ENCODE assay signal across 7 cellular contexts in the genomic region with DNA sequence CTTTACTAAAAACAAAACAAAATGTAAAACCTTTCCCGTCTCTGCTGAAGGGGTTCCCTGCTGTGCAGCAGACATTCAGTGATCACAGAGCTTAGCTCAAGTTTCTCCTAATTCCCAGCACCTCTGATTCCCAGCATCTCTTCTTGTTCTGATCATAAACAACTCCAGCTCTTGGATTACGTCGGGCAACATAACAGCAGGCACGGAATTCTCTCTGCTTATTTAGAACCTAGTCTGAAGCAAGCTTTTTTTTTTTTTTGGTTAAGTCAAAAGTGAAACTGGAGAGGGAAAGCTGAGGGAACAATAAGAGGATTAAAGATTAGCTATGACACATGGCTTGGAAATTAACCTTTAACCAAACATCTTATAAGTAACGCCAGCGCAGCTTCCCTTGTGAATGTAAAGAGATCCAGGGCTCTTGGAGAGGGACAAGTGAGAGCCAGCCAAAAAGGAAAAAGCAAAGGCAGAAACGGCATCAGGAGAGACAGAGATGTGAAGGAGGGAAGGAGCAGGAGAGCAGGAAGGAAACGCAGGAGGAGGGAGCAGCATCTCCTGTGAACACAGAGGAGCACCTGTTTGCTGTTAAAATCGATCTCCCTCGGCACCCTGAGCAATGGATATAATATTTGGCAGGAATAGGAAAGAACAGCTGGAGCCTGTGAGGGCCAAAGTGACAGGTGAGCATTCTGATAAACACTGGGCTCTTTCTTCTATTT. TPM values are rescaled to one million over a fixed set of nuclear protein-coding genes. Genes with fewer than 3 reads are reported as not detected.
DNase-seq lines count a peak whose midpoint lies in the region; ATAC-seq and TF ChIP-seq lines count a peak whose summit lies in the region.

A gene with protein sequence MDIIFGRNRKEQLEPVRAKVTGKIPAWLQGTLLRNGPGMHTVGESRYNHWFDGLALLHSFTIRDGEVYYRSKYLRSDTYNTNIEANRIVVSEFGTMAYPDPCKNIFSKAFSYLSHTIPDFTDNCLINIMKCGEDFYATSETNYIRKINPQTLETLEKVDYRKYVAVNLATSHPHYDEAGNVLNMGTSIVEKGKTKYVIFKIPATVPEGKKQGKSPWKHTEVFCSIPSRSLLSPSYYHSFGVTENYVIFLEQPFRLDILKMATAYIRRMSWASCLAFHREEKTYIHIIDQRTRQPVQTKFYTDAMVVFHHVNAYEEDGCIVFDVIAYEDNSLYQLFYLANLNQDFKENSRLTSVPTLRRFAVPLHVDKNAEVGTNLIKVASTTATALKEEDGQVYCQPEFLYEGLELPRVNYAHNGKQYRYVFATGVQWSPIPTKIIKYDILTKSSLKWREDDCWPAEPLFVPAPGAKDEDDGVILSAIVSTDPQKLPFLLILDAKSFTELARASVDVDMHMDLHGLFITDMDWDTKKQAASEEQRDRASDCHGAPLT (plus strand): TSS at position 394 of the 716 bp plus-strand sequence. CDS start 220 bp downstream, at position 614.

- H3K27ac ChIP-seq in coronary artery: peak within 1 kb of the TSS in 1 of 2 donors; percentile 14

- CTCF ChIA-PET in T-cell (lab: Charles Lee): interaction anchor here in 1 of 2 donors (0.7 kb wide), 1 partner anchor 1393 kb away, joined by 3 read pairs; no protein-coding TSS in a partner anchor
- CTCF ChIA-PET in activated CD8-positive, alpha-beta memory T cell treated with anti-CD3 and anti-CD28 coated beads, Interleukin-2, amount 10 ng/mL, durations not matched to agents 7 days and 5 days (lab: Charles Lee): interaction anchor here (1.4 kb wide), 1 partner anchor 33 kb away, joined by 3 read pairs; no protein-coding TSS in a partner anchor

- H3K4me1 Mint-ChIP-seq in T-cell: peaks cover 5 to 11% (median 8%) of the 10 kb centered on the region in 3 donors
- peaks cover 3% of the 10 kb centered on the region for H3K4me1 Mint-ChIP-seq in activated CD8-positive, alpha-beta memory T cell treated with anti-CD3 and anti-CD28 coated beads, Interleukin-2, amount 10 ng/mL, durations not matched to agents 7 days and 5 days

- ATAC-seq in GM19395 (IDR thresholded peaks at IDR 0.05; ENCODE audit: unreplicated experiment) (peak; percentile 57), T-cell (replicated peaks in 1 of 4) (no peak), HG02981 (IDR thresholded peaks at IDR 0.05; ENCODE audit: unreplicated experiment) (no peak)
- no peak for ATAC-seq in activated CD8-positive, alpha-beta memory T cell treated with anti-CD3 and anti-CD28 coated beads, Interleukin-2, amount 10 ng/mL, durations not matched to agents 7 days and 5 days

- no peak for TF ChIP-seq CTCF in coronary artery (IDR thresholded peaks at IDR 0.05)

- H3K4me3 ChIP-seq in coronary artery: peak within 1 kb of the TSS; percentile 32

- peak; percentile 90 for DNase-seq in NCI-H2107 treated with DMSO at 0.1 percent for 48 hours (lab: John Stamatoyannopoulos, UW; ENCODE audit: unreplicated experiment)
- no peak for DNase-seq in coronary artery (ENCODE audit: low spot score)
- DNase-seq in midbrain (lab: John Stamatoyannopoulos, UW): peak; percentile 33
- DNase-seq in T-cell: no peak
- DNase-seq in activated CD8-positive, alpha-beta memory T cell treated with anti-CD3 and anti-CD28 coated beads, Interleukin-2, amount 10 ng/mL, durations not matched to agents 7 days and 5 days: no peak

- H3K9me3 Mint-ChIP-seq in T-cell: no peaks in the 10 kb centered on the region
- no peaks in the 10 kb centered on the region for H3K9me3 Mint-ChIP-seq in activated CD8-positive, alpha-beta memory T cell treated with anti-CD3 and anti-CD28 coated beads, Interleukin-2, amount 10 ng/mL, durations not matched to agents 7 days and 5 days (ENCODE audit: low read depth)

- H3K27me3 Mint-ChIP-seq in T-cell: peaks cover 0 to 3% of the 10 kb centered on the region in 2 donors
- H3K27me3 Mint-ChIP-seq in activated CD8-positive, alpha-beta memory T cell treated with anti-CD3 and anti-CD28 coated beads, Interleukin-2, amount 10 ng/mL, durations not matched to agents 7 days and 5 days: peaks cover 4% of the 10 kb centered on the region

- peak within 1 kb of the TSS in 1 of 3 donors; percentile 35 for H3K4me3 Mint-ChIP-seq in T-cell
- H3K4me3 Mint-ChIP-seq in activated CD8-positive, alpha-beta memory T cell treated with anti-CD3 and anti-CD28 coated beads, Interleukin-2, amount 10 ng/mL, durations not matched to agents 7 days and 5 days: no peak within 1 kb of the TSS

- no peaks in the 10 kb centered on the region for H3K36me3 Mint-ChIP-seq in T-cell
- H3K36me3 Mint-ChIP-seq in activated CD8-positive, alpha-beta memory T cell treated with anti-CD3 and anti-CD28 coated beads, Interleukin-2, amount 10 ng/mL, durations not matched to agents 7 days and 5 days: no peaks in the 10 kb centered on the region

- POLR2A ChIA-PET in T-cell (lab: Charles Lee): interaction anchor here in 1 of 2 donors (0.6 kb wide), 1 partner anchor 8 kb away, joined by 5 read pairs; no protein-coding TSS in a partner anchor

- no peak within 1 kb of the TSS for H3K27ac Mint-ChIP-seq in T-cell
- H3K27ac Mint-ChIP-seq in activated CD8-positive, alpha-beta memory T cell treated with anti-CD3 and anti-CD28 coated beads, Interleukin-2, amount 10 ng/mL, durations not matched to agents 7 days and 5 days: no peak within 1 kb of the TSS

RNA-seq across cellular contexts. Expression of the gene that starts here (rescaled TPM):
- total RNA-seq in T-cell: not detected
- total RNA-seq in activated CD8-positive, alpha-beta memory T cell treated with anti-CD3 and anti-CD28 coated beads, Interleukin-2, amount 10 ng/mL, durations not matched to agents 7 days and 5 days: not detected

Comparison
In these comparisons a context has a peak if more than half of its experiments do, and no peak if none do; other contexts are left out.
1. DNase-seq: peak in NCI-H2107 treated with DMSO at 0.1 percent for 48 hours (single experiment) and midbrain (single experiment); none in coronary artery (single experiment), T-cell (0 of 34) and activated CD8-positive, alpha-beta memory T cell treated with anti-CD3 and anti-CD28 coated beads, Interleukin-2, amount 10 ng/mL, durations not matched to agents 7 days and 5 days (single experiment).